21 cellular contexts compared by ENCODE assay signal in the genomic region with DNA sequence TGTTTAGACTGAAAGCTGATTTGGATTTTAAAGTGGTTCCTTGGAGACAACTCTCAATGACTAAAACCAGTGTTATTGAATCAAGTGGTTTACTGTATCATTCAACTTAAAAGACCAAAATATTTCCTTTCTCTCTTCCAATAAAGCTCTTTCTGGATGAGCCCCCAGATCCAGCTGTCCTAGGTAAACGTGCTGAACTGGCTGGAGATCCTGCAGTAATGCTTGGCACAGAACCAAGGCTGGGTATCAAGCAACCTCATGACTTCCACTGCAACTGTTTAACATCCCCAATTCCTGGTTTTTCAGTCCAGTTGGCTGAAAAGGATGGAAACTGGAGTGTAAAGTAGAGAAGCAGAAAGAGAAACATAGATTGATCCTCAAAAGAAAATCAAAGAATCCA. TPM values are rescaled to one million over a fixed set of nuclear protein-coding genes. Genes with fewer than 3 reads are reported as not detected.
A peak's percentile ranks its signal among the peaks of the same experiment; 100 is the strongest.
DNase-seq lines count a peak whose midpoint lies in the region; ATAC-seq and TF ChIP-seq lines count a peak whose summit lies in the region.
"Had no signal": no experiment of that assay in that cellular context is flagged by ENCODE, and none has a peak within 500 bp of the region (broad histone marks: within the 10 kb centered on the region; RNA-seq: fewer than 3 reads in every experiment).

No MANE protein-coding gene starts in this region.

- intact Hi-C loops in activated T-helper 1 cell treated with anti-CD3 and anti-CD28 coated beads, Interleukin-12 subunit alpha, Interleukin-12 subunit beta, Interleukin-2, Interleukin-4 antibody, amounts not matched to agents 30 ng/mL and 10 ng/mL and 1 ng/mL, durations not matched to agents 14 hours and 24 hours and 36 hours (cut with micrococcal nuclease): no loop called here

- H3K27ac Mint-ChIP-seq in activated CD8-positive, alpha-beta memory T cell treated with anti-CD3 and anti-CD28 coated beads, Interleukin-2, amount 10 ng/mL, durations not matched to agents 7 days and 5 days: no peak overlapping the region
- no peak overlapping the region for H3K27ac Mint-ChIP-seq in osteocyte (ENCODE audit: unreplicated experiment)
- H3K27ac Mint-ChIP-seq in activated T-helper 1 cell treated with anti-CD3 and anti-CD28 coated beads, Interleukin-12 subunit alpha, Interleukin-12 subunit beta, Interleukin-2, Interleukin-4 antibody, amounts not matched to agents 30 ng/mL and 10 ng/mL and 1 ng/mL, durations not matched to agents 14 hours and 24 hours and 36 hours: no peak overlapping the region
- H3K27ac Mint-ChIP-seq: HFFc6 had no signal

- CTCF ChIA-PET in activated CD8-positive, alpha-beta memory T cell treated with anti-CD3 and anti-CD28 coated beads, Interleukin-2, amount 10 ng/mL, durations not matched to agents 7 days and 5 days (lab: Charles Lee): interaction anchor here (1.2 to 3.6 kb wide), 5 partner anchors 12 to 306 kb away, joined by 4 to 18 read pairs (median 6); partner anchors contain the start of genes NKTR and VIPR1

- H3K36me3 Mint-ChIP-seq in activated CD8-positive, alpha-beta memory T cell treated with anti-CD3 and anti-CD28 coated beads, Interleukin-2, amount 10 ng/mL, durations not matched to agents 7 days and 5 days: peaks cover 43% of the 10 kb centered on the region
- peaks cover 50% of the 10 kb centered on the region for H3K36me3 Mint-ChIP-seq in osteocyte (ENCODE audit: unreplicated experiment)
- peaks cover 35% of the 10 kb centered on the region for H3K36me3 Mint-ChIP-seq in activated T-helper 1 cell treated with anti-CD3 and anti-CD28 coated beads, Interleukin-12 subunit alpha, Interleukin-12 subunit beta, Interleukin-2, Interleukin-4 antibody, amounts not matched to agents 30 ng/mL and 10 ng/mL and 1 ng/mL, durations not matched to agents 14 hours and 24 hours and 36 hours (ENCODE audit: low read depth)

- no peak for ATAC-seq in activated CD8-positive, alpha-beta memory T cell treated with anti-CD3 and anti-CD28 coated beads, Interleukin-2, amount 10 ng/mL, durations not matched to agents 7 days and 5 days
- ATAC-seq: K562 had no signal

- no peak for TF ChIP-seq CTCF in osteocyte (IDR thresholded peaks at IDR 0.05)

- DNase-seq in activated CD8-positive, alpha-beta memory T cell treated with anti-CD3 and anti-CD28 coated beads for 24 hours: peak; percentile 5
- DNase-seq in activated CD8-positive, alpha-beta memory T cell treated with anti-CD3 and anti-CD28 coated beads, Interleukin-2, amount 10 ng/mL, durations not matched to agents 7 days and 5 days: no peak
- DNase-seq in NCI-H2029 treated with DMSO at 0.1 percent for 48 hours (lab: John Stamatoyannopoulos, UW): peak; percentile 18
- DNase-seq in cerebellar cortex (ENCODE audit: low spot score): peak; percentile 39
- no peak for DNase-seq in osteocyte (ENCODE audit: extremely low spot score, unreplicated experiment)
- no peak for DNase-seq in activated T-helper 1 cell treated with anti-CD3 and anti-CD28 coated beads, Interleukin-12 subunit alpha, Interleukin-12 subunit beta, Interleukin-2, Interleukin-4 antibody, amounts not matched to agents 30 ng/mL and 10 ng/mL and 1 ng/mL, durations not matched to agents 14 hours and 24 hours and 36 hours (ENCODE audit: low spot score)
- DNase-seq in hippocampal formation (lab: John Stamatoyannopoulos, UW): no peak
- DNase-seq: AML-193, EL, H7, HFFc6, NCI-H1092, NCI-H1436, NCI-H187 treated with DMSO at 0.1 percent for 48 hours, NCI-H226, NCI-H510A treated with DMSO at 0.1 percent for 48 hours, NCI-H774, SJCRH30 had no signal

- H3K4me3 Mint-ChIP-seq in activated CD8-positive, alpha-beta memory T cell treated with anti-CD3 and anti-CD28 coated beads, Interleukin-2, amount 10 ng/mL, durations not matched to agents 7 days and 5 days: no peak overlapping the region
- no peak overlapping the region for H3K4me3 Mint-ChIP-seq in osteocyte (ENCODE audit: unreplicated experiment)
- H3K4me3 Mint-ChIP-seq in activated T-helper 1 cell treated with anti-CD3 and anti-CD28 coated beads, Interleukin-12 subunit alpha, Interleukin-12 subunit beta, Interleukin-2, Interleukin-4 antibody, amounts not matched to agents 30 ng/mL and 10 ng/mL and 1 ng/mL, durations not matched to agents 14 hours and 24 hours and 36 hours: no peak overlapping the region
- H3K4me3 Mint-ChIP-seq: HFFc6 had no signal

- peaks cover 27% of the 10 kb centered on the region for H3K4me1 Mint-ChIP-seq in activated CD8-positive, alpha-beta memory T cell treated with anti-CD3 and anti-CD28 coated beads, Interleukin-2, amount 10 ng/mL, durations not matched to agents 7 days and 5 days
- no peaks in the 10 kb centered on the region for H3K4me1 Mint-ChIP-seq in osteocyte (ENCODE audit: unreplicated experiment)
- H3K4me1 Mint-ChIP-seq in activated T-helper 1 cell treated with anti-CD3 and anti-CD28 coated beads, Interleukin-12 subunit alpha, Interleukin-12 subunit beta, Interleukin-2, Interleukin-4 antibody, amounts not matched to agents 30 ng/mL and 10 ng/mL and 1 ng/mL, durations not matched to agents 14 hours and 24 hours and 36 hours (ENCODE audit: low read depth): peaks cover 39% of the 10 kb centered on the region

- no peaks in the 10 kb centered on the region for H3K27me3 Mint-ChIP-seq in activated CD8-positive, alpha-beta memory T cell treated with anti-CD3 and anti-CD28 coated beads, Interleukin-2, amount 10 ng/mL, durations not matched to agents 7 days and 5 days
- H3K27me3 Mint-ChIP-seq in osteocyte (ENCODE audit: unreplicated experiment): no peaks in the 10 kb centered on the region
- no peaks in the 10 kb centered on the region for H3K27me3 Mint-ChIP-seq in activated T-helper 1 cell treated with anti-CD3 and anti-CD28 coated beads, Interleukin-12 subunit alpha, Interleukin-12 subunit beta, Interleukin-2, Interleukin-4 antibody, amounts not matched to agents 30 ng/mL and 10 ng/mL and 1 ng/mL, durations not matched to agents 14 hours and 24 hours and 36 hours (ENCODE audit: insufficient read depth)

- H3K9me3 Mint-ChIP-seq in activated CD8-positive, alpha-beta memory T cell treated with anti-CD3 and anti-CD28 coated beads, Interleukin-2, amount 10 ng/mL, durations not matched to agents 7 days and 5 days (ENCODE audit: low read depth): no peaks in the 10 kb centered on the region
- no peaks in the 10 kb centered on the region for H3K9me3 Mint-ChIP-seq in osteocyte (ENCODE audit: unreplicated experiment)
- no peaks in the 10 kb centered on the region for H3K9me3 Mint-ChIP-seq in activated T-helper 1 cell treated with anti-CD3 and anti-CD28 coated beads, Interleukin-12 subunit alpha, Interleukin-12 subunit beta, Interleukin-2, Interleukin-4 antibody, amounts not matched to agents 30 ng/mL and 10 ng/mL and 1 ng/mL, durations not matched to agents 14 hours and 24 hours and 36 hours
- H3K9me3 Mint-ChIP-seq: HFFc6 had no signal

RNA-seq across cellular contexts. Expression of gene SEC22C, which starts 28.9 kb away (rescaled TPM):
- 10 to 100 TPM; 46.1 to 47.3 TPM for total RNA-seq in activated CD8-positive, alpha-beta memory T cell treated with anti-CD3 and anti-CD28 coated beads, Interleukin-2, amount 10 ng/mL, durations not matched to agents 7 days and 5 days
- 56.2 and 58.4 TPM in 2 replicates for total RNA-seq in osteocyte
- 37.5 and 38.3 TPM in 2 replicates for total RNA-seq in activated T-helper 1 cell treated with anti-CD3 and anti-CD28 coated beads, Interleukin-12 subunit alpha, Interleukin-12 subunit beta, Interleukin-2, Interleukin-4 antibody, amounts not matched to agents 30 ng/mL and 10 ng/mL and 1 ng/mL, durations not matched to agents 14 hours and 24 hours and 36 hours

RNA-seq across cellular contexts. Expression of gene SS18L2, which starts 37.8 kb away (rescaled TPM):
- 10 to 100 TPM; 59.3 to 71.9 TPM for total RNA-seq in activated CD8-positive, alpha-beta memory T cell treated with anti-CD3 and anti-CD28 coated beads, Interleukin-2, amount 10 ng/mL, durations not matched to agents 7 days and 5 days
- total RNA-seq in osteocyte: 16.5 and 17.2 TPM in 2 replicates
- 66.3 and 67.5 TPM in 2 replicates for total RNA-seq in activated T-helper 1 cell treated with anti-CD3 and anti-CD28 coated beads, Interleukin-12 subunit alpha, Interleukin-12 subunit beta, Interleukin-2, Interleukin-4 antibody, amounts not matched to agents 30 ng/mL and 10 ng/mL and 1 ng/mL, durations not matched to agents 14 hours and 24 hours and 36 hours

RNA-seq across cellular contexts. Expression of gene NKTR, which starts 47.7 kb away (rescaled TPM):
- total RNA-seq in activated CD8-positive, alpha-beta memory T cell treated with anti-CD3 and anti-CD28 coated beads, Interleukin-2, amount 10 ng/mL, durations not matched to agents 7 days and 5 days: 100 to 1,000 TPM in 1 of 2 experiments, 10 to 100 TPM in 1; 76.0 to 120 TPM
- total RNA-seq in osteocyte: 65.4 and 73.7 TPM in 2 replicates
- 76.9 and 79.7 TPM in 2 replicates for total RNA-seq in activated T-helper 1 cell treated with anti-CD3 and anti-CD28 coated beads, Interleukin-12 subunit alpha, Interleukin-12 subunit beta, Interleukin-2, Interleukin-4 antibody, amounts not matched to agents 30 ng/mL and 10 ng/mL and 1 ng/mL, durations not matched to agents 14 hours and 24 hours and 36 hours

RNA-seq across cellular contexts. Expression of gene VIPR1, which starts 50.4 kb away (rescaled TPM):
- total RNA-seq in activated CD8-positive, alpha-beta memory T cell treated with anti-CD3 and anti-CD28 coated beads, Interleukin-2, amount 10 ng/mL, durations not matched to agents 7 days and 5 days: 1 to 10 TPM in 1 of 2 experiments, under 1 TPM in 1; 0.14 to 1.9 TPM
- 8.9 and 9.2 TPM in 2 replicates for total RNA-seq in osteocyte
- total RNA-seq in activated T-helper 1 cell treated with anti-CD3 and anti-CD28 coated beads, Interleukin-12 subunit alpha, Interleukin-12 subunit beta, Interleukin-2, Interleukin-4 antibody, amounts not matched to agents 30 ng/mL and 10 ng/mL and 1 ng/mL, durations not matched to agents 14 hours and 24 hours and 36 hours: 0.69 and 0.88 TPM in 2 replicates
- total RNA-seq: A172, HFFc6, OCI-LY7, SJCRH30 had no signal

Comparison
In these comparisons a context has a peak if more than half of its experiments do, and no peak if none do; other contexts are left out.
1. DNase-seq: peak in activated CD8-positive, alpha-beta memory T cell treated with anti-CD3 and anti-CD28 coated beads for 24 hours (single experiment), NCI-H2029 treated with DMSO at 0.1 percent for 48 hours (single experiment) and cerebellar cortex (single experiment); none in activated CD8-positive, alpha-beta memory T cell treated with anti-CD3 and anti-CD28 coated beads, Interleukin-2, amount 10 ng/mL, durations not matched to agents 7 days and 5 days (single experiment), osteocyte (single experiment), activated T-helper 1 cell treated with anti-CD3 and anti-CD28 coated beads, Interleukin-12 subunit alpha, Interleukin-12 subunit beta, Interleukin-2, Interleukin-4 antibody, amounts not matched to agents 30 ng/mL and 10 ng/mL and 1 ng/mL, durations not matched to agents 14 hours and 24 hours and 36 hours (single experiment) and hippocampal formation (0 of 2).